Comparison of ENCODE assay signal across 8 cellular contexts in the genomic region with DNA sequence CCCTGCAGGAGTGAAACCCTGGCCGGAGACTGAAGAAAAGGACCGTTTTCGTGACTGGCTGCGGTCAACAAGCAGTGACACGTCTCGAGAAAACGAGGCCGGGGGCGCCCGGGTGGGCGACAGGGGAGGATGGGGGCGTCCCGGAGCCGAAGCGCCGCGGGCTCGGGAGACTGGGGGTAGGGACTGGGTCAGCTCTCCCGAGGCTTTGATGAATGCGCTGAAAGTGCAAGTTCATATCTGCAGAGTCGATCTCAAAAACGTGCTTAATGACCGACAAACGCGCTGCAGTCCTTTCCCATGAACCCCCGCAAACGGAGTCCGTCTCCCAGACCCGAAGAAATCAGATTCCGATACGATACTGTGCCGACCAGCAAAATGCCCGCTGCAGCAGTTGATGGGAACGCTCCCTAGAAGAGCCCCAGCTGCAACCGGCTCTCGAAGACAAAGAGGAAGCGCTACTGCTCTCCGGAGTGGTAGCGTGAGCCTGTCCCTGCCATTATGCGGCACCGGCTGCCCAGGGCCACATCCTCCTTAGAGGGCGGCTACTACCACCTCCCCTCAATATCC. TPM values are rescaled to one million over a fixed set of nuclear protein-coding genes. Genes with fewer than 3 reads are reported as not detected.
DNase-seq lines count a peak whose midpoint lies in the region; ATAC-seq, FAIRE-seq and TF ChIP-seq lines count a peak whose summit lies in the region.

No MANE protein-coding gene starts in this region.

- H3K27me3 Mint-ChIP-seq in activated naive CD8-positive, alpha-beta T cell, result no peaks in the 10 kb centered on the region

- H3K27me3 ChIP-seq in pancreas, result no peaks in the 10 kb centered on the region

- no peak for TF ChIP-seq CTCF in pancreas (IDR thresholded peaks at IDR 0.05)

- peak overlapping the region; percentile 32 to 56 (median 51) for H3K4me3 ChIP-seq in pancreas

- DNase-seq in C1 segment of cervical spinal cord (lab: John Stamatoyannopoulos, UW) (peak in 10 of 14 donors; percentile 4 to 34 (median 20)), SHP77 (lab: John Stamatoyannopoulos, UW) (peak; percentile 21 to 26), cardiac septum (ENCODE audit: low spot score) (peak; percentile 81), pancreas (peak in 5 of 6 donors; percentile 1 to 66 (median 31))

- WGBS in pancreas, 2 donors, result 2 to 36% methylated on average over 42 of the region's 42 CpGs

- peaks cover 11% of the 10 kb centered on the region for H3K4me1 Mint-ChIP-seq in activated naive CD8-positive, alpha-beta T cell (ENCODE audit: low read depth)

- no peaks in the 10 kb centered on the region for H3K36me3 Mint-ChIP-seq in activated naive CD8-positive, alpha-beta T cell

- H3K27ac Mint-ChIP-seq in activated naive CD8-positive, alpha-beta T cell, result peak overlapping the region; percentile 46

- H3K4me1 ChIP-seq in pancreas, result no peaks in the 10 kb centered on the region

- peak overlapping the region in 1 of 4 donors; percentile 19 for H3K27ac ChIP-seq in pancreas

- peak overlapping the region; percentile 88 for H3K4me3 Mint-ChIP-seq in activated naive CD8-positive, alpha-beta T cell

- ATAC-seq in GM19452 (IDR thresholded peaks at IDR 0.05; ENCODE audit: unreplicated experiment) (peak; percentile 49), HG03571 (IDR thresholded peaks at IDR 0.05; ENCODE audit: unreplicated experiment) (peak; percentile 63), pancreas (peak; percentile 15 to 61 (median 36)), GM18861 (IDR thresholded peaks at IDR 0.05; ENCODE audit: unreplicated experiment) (no peak)

- no peaks in the 10 kb centered on the region for H3K9me3 Mint-ChIP-seq in activated naive CD8-positive, alpha-beta T cell (ENCODE audit: low read depth)

- intact Hi-C loops in cardiac septum (cut with DNase I) (loop anchor here (5.0 to 10.0 kb wide), 2 partner anchors 86 to 127 kb away; a partner anchor contains a TSS), pancreas (cut with DNase I) (no loop called here)

- no peaks in the 10 kb centered on the region for H3K9me3 ChIP-seq in pancreas

- no peak for FAIRE-seq in pancreas (lab: Jason Lieb, UNC)

- no peaks in the 10 kb centered on the region for H3K36me3 ChIP-seq in pancreas

RNA-seq across cellular contexts. Expression of a gene that starts 0.8 kb away (rescaled TPM):
- 90.8 TPM for total RNA-seq in cardiac septum
- total RNA-seq in pancreas, result 10 to 100 TPM; 10.4 to 16.9 (median 15.7) TPM
- 10 to 100 TPM; 17.7 to 25.1 TPM for polyA plus RNA-seq in pancreas

Comparison
In these comparisons a context has a peak if more than half of its experiments do, and no peak if none do; other contexts are left out.
1. DNase-seq: peak in every context shown above with its lines; median percentile 81 in cardiac septum; 31 in pancreas; 24 in SHP77; 20 in C1 segment of cervical spinal cord.